23 cellular contexts compared by ENCODE assay signal in the genomic region with DNA sequence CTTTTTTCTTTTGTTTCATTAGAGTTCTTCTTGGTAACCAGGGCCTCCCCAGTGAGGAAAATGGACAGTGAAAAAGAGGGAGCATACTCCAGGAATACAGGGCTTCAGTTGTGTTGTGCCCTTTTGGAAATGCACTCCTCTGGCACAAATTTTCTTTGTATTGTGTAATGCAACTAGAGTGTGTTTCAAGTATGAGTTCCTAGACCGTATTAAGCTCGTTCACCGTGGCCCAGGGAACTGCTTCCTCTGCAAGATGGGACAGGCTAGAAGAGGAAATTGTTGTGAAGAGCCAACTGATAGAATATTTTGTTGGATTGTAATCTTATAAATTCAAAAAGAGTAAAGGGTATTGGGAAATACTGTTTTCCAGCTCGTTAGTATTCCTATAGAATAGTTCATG.
"Had no signal": no experiment of that assay in that cellular context is flagged by ENCODE, and none has a peak within 500 bp of the region (broad histone marks: within the 10 kb centered on the region; RNA-seq: fewer than 3 reads in every experiment).

No MANE protein-coding gene starts in this region.

- H3K27ac ChIP-seq: left ventricle myocardium inferior, neutrophil, right lobe of liver, skin epidermis, uterus had no signal

- DNase-seq: activated CD4-positive, alpha-beta memory T cell treated with anti-CD3 and anti-CD28 coated beads, Interleukin-2, amount 10 ng/mL, durations not matched to agents 7 days and 5 days; activated CD4-positive, alpha-beta T cell treated with anti-CD3 and anti-CD28 coated beads, Interleukin-2, amount 10 ng/mL, durations not matched to agents 24 days and 14 days; activated CD4-positive, CD25-positive, alpha-beta regulatory T cell treated with anti-CD3 and anti-CD28 coated beads, Interleukin-2, amount 50 U/mL, for 72 hours; activated CD8-positive, alpha-beta memory T cell treated with anti-CD3 and anti-CD28 coated beads, Interleukin-2, amount 50 U/mL, for 48 hours; activated gamma-delta T cell; activated naive CD4-positive, alpha-beta T cell treated with anti-CD3 and anti-CD28 coated beads, Interleukin-2, amount 50 U/mL, for 16 hours; activated T-cell treated with anti-CD3 and anti-CD28 coated beads, Interleukin-2, amount 50 U/mL, for 24 hours; amniotic stem cell; endodermal cell; esophagus squamous epithelium; left ventricle myocardium inferior; right lobe of liver; stimulated activated CD4-positive, alpha-beta T cell treated with anti-CD3 and anti-CD28 coated beads, Interleukin-12 subunit alpha, Interleukin-12 subunit beta, amount 100 ng/mL, for 4 hours; stimulated activated CD4-positive, alpha-beta T cell treated with anti-CD3 and anti-CD28 coated beads, Interleukin-4, amount 100 ng/mL, for 4 hours; stimulated activated CD8-positive, alpha-beta memory T cell treated with anti-CD3 and anti-CD28 coated beads, Interleukin-4, amount 100 ng/mL, for 48 hours; stimulated activated naive CD8-positive, alpha-beta T cell treated with anti-CD3 and anti-CD28 coated beads, Interleukin-15, amount 100 ng/mL, for 72 hours; substantia nigra; T-helper 1 cell; uterus had no signal

- H3K4me3 ChIP-seq: esophagus squamous epithelium, left ventricle myocardium inferior, lung, right lobe of liver, skin epidermis, uterus had no signal

- H3K9me3 ChIP-seq: esophagus squamous epithelium, left ventricle myocardium inferior, neutrophil, right lobe of liver, uterus had no signal

- ATAC-seq: right lobe of liver; stimulated activated memory B cell treated with anti-CD40 and anti-IgM and Interleukin-4, amounts not matched to agents 10 μg/mL and 1 μg/mL and 100 μg/mL, for 72 hours; stimulated activated naive CD8-positive, alpha-beta T cell treated with anti-CD3 and anti-CD28 coated beads, Interleukin-15, amount 100 ng/mL, for 72 hours had no signal

- H3K4me1 ChIP-seq: uterus had no signal

- H3K27me3 ChIP-seq: esophagus squamous epithelium, neutrophil, right lobe of liver, uterus had no signal

- H3K36me3 ChIP-seq: neutrophil, right lobe of liver, uterus had no signal
